26 cellular contexts compared by ENCODE assay signal in genomic region chr13:52026246-52026626, GRCh38. TPM values are rescaled to one million over a fixed set of nuclear protein-coding genes. Genes with fewer than 3 reads are reported as not detected.
DNase-seq lines count a peak whose midpoint lies in the region; ATAC-seq, FAIRE-seq and TF ChIP-seq lines count a peak whose summit lies in the region.
"Had no signal": no experiment of that assay in that cellular context is flagged by ENCODE, and none has a peak within 500 bp of the region (broad histone marks: within the 10 kb centered on the region; RNA-seq: fewer than 3 reads in every experiment).

No MANE protein-coding gene starts in this region.

- ATAC-seq in K562 (peak; percentile 42; the same call in 2 of the 3 replicates), HepG2 (peak; percentile 43), esophagus mucosa (no peak)
- ATAC-seq: activated T-cell treated with anti-CD3 and anti-CD28 coated beads, Interleukin-2, amount 50 U/mL, for 4 hours; right cardiac atrium had no signal

- H3K4me3 ChIP-seq in GM12865 (ENCODE audit: low read depth, low read length) = no peak overlapping the region
- no peak overlapping the region for H3K4me3 ChIP-seq in K562
- H3K4me3 ChIP-seq in HepG2 (replicated peaks in 1 of 3; ENCODE audit: insufficient read depth in 1 of 3, low read depth in 2 of 3, low read length in 3 of 3) = peak overlapping the region in 1 of 3 experiments; percentile 50; a peak in 2 of 6 replicates
- H3K4me3 ChIP-seq: BLaER1 treated with 17β-estradiol and CSF1 and Interleukin-3, amounts not matched to agents 10 nM and 100 nM; body of pancreas; neural progenitor cell; PC-9; upper lobe of right lung had no signal

- no peak for TF ChIP-seq POLR2A in K562 (conservative IDR thresholded peaks at IDR 0.05)
- TF ChIP-seq POLR2A in HepG2 (IDR thresholded peaks at IDR 0.05; ENCODE audit: insufficient read depth in 1 of 2, low read depth in 2 of 2, low read length in 2 of 2) = no peak

- TF ChIP-seq EP300 in Ishikawa (IDR thresholded peaks at IDR 0.05; ENCODE audit: borderline replicate concordance) = no peak
- TF ChIP-seq EP300 in K562 (IDR thresholded peaks at IDR 0.05; ENCODE audit: low read length) = no peak
- no peak for TF ChIP-seq EP300 in HepG2 (IDR thresholded peaks at IDR 0.05; ENCODE audit: low read depth in 2 of 2, low read length in 2 of 2)
- TF ChIP-seq EP300 in HepG2 (CRISPR knock-in tag; IDR thresholded peaks at IDR 0.05; ENCODE audit: borderline replicate concordance) = no peak

- H3K9ac ChIP-seq in K562 (ENCODE audit: insufficient read depth in 1 of 2, low read depth in 2 of 2, low read length in 2 of 2) = no peak overlapping the region
- H3K9ac ChIP-seq in HepG2 (ENCODE audit: insufficient read depth, low read depth, low read length) = peak overlapping the region; percentile 55
- H3K9ac ChIP-seq: BLaER1 treated with 17β-estradiol and CSF1 and Interleukin-3, amounts not matched to agents 10 nM and 100 nM; neural progenitor cell had no signal

- H3K79me2 ChIP-seq in K562 (ENCODE audit: control insufficient read depth, insufficient read depth, low read length) = peaks cover 23% of the 10 kb centered on the region; the same call in 2 of the 3 replicates
- H3K79me2 ChIP-seq in HepG2 (ENCODE audit: insufficient read depth, low read length) = peaks cover 13% of the 10 kb centered on the region

- intact Hi-C loops in K562 (cut with micrococcal nuclease) = no loop called here
- intact Hi-C loops in HepG2 (cut with micrococcal nuclease; ENCODE audit: unreplicated experiment) = loop anchor here (2.0 to 5.0 kb wide), 3 partner anchors 39 to 91 kb away; no protein-coding TSS in a partner anchor

- peak; percentile 35 for FAIRE-seq in K562 (lab: Jason Lieb, UNC)
- no peak for FAIRE-seq in HepG2 (lab: Jason Lieb, UNC)
- FAIRE-seq: GM19239, H54 had no signal

- H4K20me1 ChIP-seq in K562 (replicated peaks; ENCODE audit: control insufficient read depth, insufficient read depth, low read length) = no peaks in the 10 kb centered on the region
- H4K20me1 ChIP-seq in HepG2 (ENCODE audit: insufficient read depth, low read length) = 0 out of 2 replicates have a peak, but pooled peaks cover 5% of the 10 kb centered on the region

- H3K27ac ChIP-seq in K562 (ENCODE audit: extremely low read depth, low read depth, low read length) = no peak overlapping the region
- peak overlapping the region; percentile 84 for H3K27ac ChIP-seq in HepG2 (ENCODE audit: extremely low read length, insufficient read depth, low read length)
- H3K27ac ChIP-seq: BLaER1 treated with 17β-estradiol and CSF1 and Interleukin-3, amounts not matched to agents 10 nM and 100 nM; neural progenitor cell; PC-9; upper lobe of right lung had no signal

- H3K4me2 ChIP-seq in K562 (ENCODE audit: insufficient read depth, low read length) (no peak overlapping the region), HepG2 (ENCODE audit: low read depth, low read length) (peak overlapping the region; percentile 73)
- H3K4me2 ChIP-seq: BLaER1 treated with 17β-estradiol and CSF1 and Interleukin-3, amounts not matched to agents 10 nM and 100 nM; neural progenitor cell; PC-9 had no signal

- POLR2A ChIA-PET in K562 (lab: Yijun Ruan, JAX) (no interaction called here), HepG2 (lab: Yijun Ruan, JAX) (interaction anchor here (0.7 to 2.4 kb wide), 10 partner anchors 8 to 134 kb away, joined by 3 to 16 read pairs (median 4); partner anchors contain the start of genes ALG11, ATP7B, NEK3 and NEK5)

- peaks cover 3% of the 10 kb centered on the region for H3K9me1 ChIP-seq in K562 (ENCODE audit: control insufficient read depth, insufficient read depth, low read length)

- CTCF ChIA-PET in K562 (lab: Yijun Ruan, JAX; ENCODE audit: low intra/inter-chr PET ratio) = no interaction called here
- CTCF ChIA-PET in HepG2 (lab: Yijun Ruan, JAX; ENCODE audit: low intra/inter-chr PET ratio, low total read pairs) = interaction anchor here (1.0 to 2.1 kb wide), 4 partner anchors 25 to 103 kb away, joined by 3 to 9 read pairs (median 4); partner anchors contain the start of gene NEK5

- TF ChIP-seq CTCF in GM12865 (IDR thresholded peaks at IDR 0.05; ENCODE audit: insufficient read depth, low read depth, low read length, missing control alignments) = peak; percentile 0
- peak in 1 of 3 experiments; percentile 35; a peak in 2 of 6 replicates for TF ChIP-seq CTCF in K562 (IDR thresholded peaks at IDR 0.05 in 2 of 3, conservative IDR thresholded peaks at IDR 0.05 in 1 of 3; ENCODE audit: insufficient read depth in 2 of 3, low read depth in 1 of 3, low read length in 3 of 3)
- peak; percentile 57 for TF ChIP-seq CTCF in HepG2 (CRISPR knock-in tag; IDR thresholded peaks at IDR 0.05)

- H3K4me1 ChIP-seq in K562 (replicated peaks in 1 of 2; ENCODE audit: control insufficient read depth in 2 of 2, insufficient read depth in 2 of 2, low read length in 2 of 2) = peaks cover 3% of the 10 kb centered on the region in 2 experiments; a peak in 2 of 5 replicates
- H3K4me1 ChIP-seq in HepG2 (ENCODE audit: insufficient read depth, low read length) = peaks cover 40% of the 10 kb centered on the region
- H3K4me1 ChIP-seq: BLaER1 treated with 17β-estradiol and CSF1 and Interleukin-3, amounts not matched to agents 10 nM and 100 nM; neural progenitor cell; upper lobe of right lung had no signal

- WGBS in K562 (ENCODE audit: insufficient coverage, low coverage, missing lambda C conversion rate) = 96% methylated on average over 3 of the region's 3 CpGs
- WGBS in HepG2 (ENCODE audit: low lambda C conversion rate) = 64% methylated on average over 3 of the region's 3 CpGs

- H3K27me3 ChIP-seq in K562 (ENCODE audit: control insufficient read depth in 2 of 2, insufficient read depth in 2 of 2, low read length in 2 of 2) (no peaks in the 10 kb centered on the region), HepG2 (ENCODE audit: control insufficient read depth in 1 of 2, insufficient read depth in 2 of 2, low read length in 2 of 2) (no peaks in the 10 kb centered on the region)
- H3K27me3 ChIP-seq: BLaER1 treated with 17β-estradiol and CSF1 and Interleukin-3, amounts not matched to agents 10 nM and 100 nM; body of pancreas; neural progenitor cell; upper lobe of right lung had no signal

- H3K9me3 ChIP-seq in K562 (replicated peaks; ENCODE audit: control insufficient read depth, insufficient read depth, low read depth, low read length) = peaks cover 7% of the 10 kb centered on the region
- no peaks in the 10 kb centered on the region for H3K9me3 ChIP-seq in HepG2 (ENCODE audit: low read length)
- H3K9me3 ChIP-seq: body of pancreas, upper lobe of right lung had no signal

- H3K36me3 ChIP-seq in K562 (ENCODE audit: control insufficient read depth, insufficient read depth, low read length) (peaks cover 60% of the 10 kb centered on the region), HepG2 (replicated peaks in 1 of 2; ENCODE audit: control insufficient read depth in 1 of 2, insufficient read depth in 2 of 2, low read length in 2 of 2) (peaks cover 4 to 29% of the 10 kb centered on the region in 2 experiments)

- DNase-seq in GM12865 (ENCODE audit: low read depth) (no peak), K562 (ENCODE audit: extremely low read depth in 1 of 4, low spot score in 3 of 4) (peak in 1 of 4 experiments; percentile 15), HepG2 (ENCODE audit: low spot score) (peak; percentile 35)
- no peak for DNase-seq in activated T-cell treated with anti-CD3 and anti-CD28 coated beads, Interleukin-2, amount 50 U/mL, for 1 hour
- DNase-seq in effector CD4-positive, alpha-beta T cell = no peak
- DNase-seq: activated CD4-positive, alpha-beta T cell treated with anti-CD3 and anti-CD28 coated beads, Interleukin-2, amount 10 ng/mL, durations not matched to agents 7 days and 5 days; activated naive CD4-positive, alpha-beta T cell; activated T-cell treated with anti-CD3 and anti-CD28 coated beads, Interleukin-2, amount 50 U/mL, for 4 hours; cerebellar nuclear complex; COR-L47; glutamatergic neuron; KBM-7; NCI-H146; PC-9; right cardiac atrium; Right ventricle myocardium superior; stimulated activated CD4-positive, alpha-beta T cell treated with anti-CD3 and anti-CD28 coated beads, Interleukin-2, amount 100 ng/mL, for 48 hours; substantia nigra; upper lobe of right lung had no signal

- in situ Hi-C loops in K562 (cut with MboI) (no loop called here), HepG2 (cut with HindIII; ENCODE audit: extremely low pct_ligation_motif_present, low pct_unique_long_range_greater_than_20kb) (no loop called here)

- BruUV-seq in K562 (replicated peaks; lab: Mats Ljungman, UMichigan) (no TSS peak), HepG2 (replicated peaks; lab: Mats Ljungman, UMichigan) (no TSS peak)

- TF ChIP-seq RAD21 in Ishikawa (IDR thresholded peaks at IDR 0.05; ENCODE audit: low read depth) (peak; percentile 53), K562 (CRISPR knock-in tag; conservative IDR thresholded peaks at IDR 0.05 in 1 of 2, IDR thresholded peaks at IDR 0.05 in 1 of 2) (no peak), HepG2 (CRISPR knock-in tag; IDR thresholded peaks at IDR 0.05) (no peak)

- no peak overlapping the region for H2AFZ ChIP-seq in K562 (ENCODE audit: low read depth, low read length)
- no peak overlapping the region for H2AFZ ChIP-seq in HepG2 (ENCODE audit: low read length)
- H2AFZ ChIP-seq: neural progenitor cell, PC-9 had no signal

RNA-seq across cellular contexts. Expression of gene UTP14C, which starts 1.7 kb away (rescaled TPM):
- 5.7 and 21.4 TPM in 2 replicates for total RNA-seq in K562 (2011; cell fraction: chromatin; rRNA removed; ENCODE audit: low replicate concordance)
- 4.5 and 7.4 TPM in 2 replicates for total RNA-seq in K562 (2011; cell fraction: nucleolus; rRNA removed)
- 11.3 and 17.3 TPM in 2 replicates for total RNA-seq in K562 (2011; cell fraction: nucleoplasm; rRNA removed)
- total RNA-seq in K562 (2014; rRNA removed) (5.7 TPM in 2 replicates), K562 (2014; rRNA removed; fragmentation: Illumina TruSeq; extraction: Trizol) (8.6 and 9.4 TPM in 2 replicates), K562 (2015; rRNA removed; fragmentation: Illumina TruSeq; extraction: Trizol) (8.1 and 8.5 TPM in 2 replicates), K562 (2021) (6.0 and 6.1 TPM in 2 replicates), HepG2 (2016; rRNA removed; fragmentation: Illumina TruSeq; extraction: Trizol) (11.0 and 12.2 TPM in 2 replicates), esophagus mucosa (4.4 TPM)
- polyA plus RNA-seq in K562 (2011; rRNA removed) (8.9 and 10.3 TPM in 2 replicates), K562 (2014; fragmentation: Illumina TruSeq; extraction: Trizol) (7.1 and 8.2 TPM in 2 replicates), K562 (2014; fragmentation: Nextera tagmentation; extraction: Ambion mirVana) (1 to 10 TPM; 3.4 to 3.9 TPM), K562 (2014; rRNA removed) (4.9 and 5.0 TPM in 2 replicates), HepG2 (2011; rRNA removed) (7.0 and 8.8 TPM in 2 replicates)
- polyA plus RNA-seq in K562 (2011; cell fraction: cytosol; rRNA removed) = 2.4 and 5.3 TPM in 2 replicates
- polyA plus RNA-seq in K562 (2011; cell fraction: nucleus; rRNA removed) = 3.2 and 4.1 TPM in 2 replicates
- 5.2 and 5.7 TPM in 2 replicates for polyA plus RNA-seq in K562 (2012)
- polyA minus RNA-seq in K562 (2011; rRNA and poly(A)+ RNA removed) = 16.2 and 17.5 TPM in 2 replicates
- 5.3 and 7.8 TPM in 2 replicates for polyA minus RNA-seq in K562 (2011; cell fraction: cytosol; rRNA and poly(A)+ RNA removed)
- 3.1 and 5.4 TPM in 2 replicates for polyA minus RNA-seq in K562 (2011; cell fraction: nucleus; rRNA and poly(A)+ RNA removed)
- total RNA-seq in HepG2 (2016; cell fraction: cytosol; rRNA removed; fragmentation: Illumina TruSeq; extraction: Trizol; ENCODE audit: low read depth) = 0.71 and 0.88 TPM in 2 replicates
- total RNA-seq in HepG2 (2016; cell fraction: insoluble cytoplasmic fraction; rRNA removed; fragmentation: Illumina TruSeq; extraction: Trizol) = 10.2 and 12.1 TPM in 2 replicates
- 4.4 and 4.7 TPM in 2 replicates for total RNA-seq in HepG2 (2016; cell fraction: membrane; rRNA removed; fragmentation: Illumina TruSeq; extraction: Trizol)
- 13.5 and 14.9 TPM in 2 replicates for total RNA-seq in HepG2 (2016; cell fraction: nucleus; rRNA removed; fragmentation: Illumina TruSeq; extraction: Trizol)
- polyA plus RNA-seq in HepG2 (2011; cell fraction: cytosol; rRNA removed) = 4.3 and 6.8 TPM in 2 replicates
- 2.9 and 3.7 TPM in 2 replicates for polyA plus RNA-seq in HepG2 (2011; cell fraction: nucleus; rRNA removed)
- 7.5 and 9.1 TPM in 2 replicates for polyA plus RNA-seq in HepG2 (2012)
- polyA plus RNA-seq in HepG2 (2016; cell fraction: cytosol; fragmentation: Illumina TruSeq; extraction: Trizol; ENCODE audit: low read depth) = 0.44 and 0.53 TPM in 2 replicates
- polyA plus RNA-seq in HepG2 (2016; cell fraction: insoluble cytoplasmic fraction; fragmentation: Illumina TruSeq; extraction: Trizol; ENCODE audit: low read depth) = 7.8 and 8.1 TPM in 2 replicates
- 1.1 and 1.5 TPM in 2 replicates for polyA plus RNA-seq in HepG2 (2016; cell fraction: membrane; fragmentation: Illumina TruSeq; extraction: Trizol; ENCODE audit: low read depth)
- polyA plus RNA-seq in HepG2 (2016; cell fraction: nucleus; fragmentation: Illumina TruSeq; extraction: Trizol; ENCODE audit: insufficient read depth, low read depth) = 12.9 and 16.2 TPM in 2 replicates
- 4.6 and 7.0 TPM in 2 replicates for polyA minus RNA-seq in HepG2 (2011; rRNA and poly(A)+ RNA removed; ENCODE audit: low replicate concordance)
- 8.8 and 10.3 TPM in 2 replicates for polyA minus RNA-seq in HepG2 (2011; cell fraction: cytosol; rRNA and poly(A)+ RNA removed)
- polyA minus RNA-seq in HepG2 (2011; cell fraction: nucleus; rRNA and poly(A)+ RNA removed) = 10.0 and 14.9 TPM in 2 replicates

RNA-seq across cellular contexts. Expression of gene ALG11, which starts 14.0 kb away (rescaled TPM):
- total RNA-seq in K562 (2011; cell fraction: chromatin; rRNA removed; ENCODE audit: low replicate concordance) = 24.6 and 59.2 TPM in 2 replicates
- total RNA-seq in K562 (2011; cell fraction: nucleolus; rRNA removed) = 15.5 and 17.4 TPM in 2 replicates
- total RNA-seq in K562 (2011; cell fraction: nucleoplasm; rRNA removed) = 27.4 and 33.8 TPM in 2 replicates
- 7.3 and 8.1 TPM in 2 replicates for total RNA-seq in K562 (2014; rRNA removed)
- 16.6 and 18.7 TPM in 2 replicates for total RNA-seq in K562 (2014; rRNA removed; fragmentation: Illumina TruSeq; extraction: Trizol)
- 11.8 and 12.3 TPM in 2 replicates for total RNA-seq in K562 (2015; rRNA removed; fragmentation: Illumina TruSeq; extraction: Trizol)
- total RNA-seq in K562 (2021) = 19.2 and 19.6 TPM in 2 replicates
- 9.9 and 17.2 TPM in 2 replicates for polyA plus RNA-seq in K562 (2011; rRNA removed)
- 2.0 and 6.6 TPM in 2 replicates for polyA plus RNA-seq in K562 (2011; cell fraction: cytosol; rRNA removed)
- polyA plus RNA-seq in K562 (2011; cell fraction: nucleus; rRNA removed) = 7.9 and 8.6 TPM in 2 replicates
- polyA plus RNA-seq in K562 (2012) = 6.5 and 12.9 TPM in 2 replicates
- 9.3 and 11.2 TPM in 2 replicates for polyA plus RNA-seq in K562 (2014; fragmentation: Illumina TruSeq; extraction: Trizol)
- 10 to 100 TPM; 16.3 to 19.1 TPM for polyA plus RNA-seq in K562 (2014; fragmentation: Nextera tagmentation; extraction: Ambion mirVana)
- polyA plus RNA-seq in K562 (2014; rRNA removed) = 7.4 and 8.2 TPM in 2 replicates
- 22.2 and 25.3 TPM in 2 replicates for polyA minus RNA-seq in K562 (2011; rRNA and poly(A)+ RNA removed)
- polyA minus RNA-seq in K562 (2011; cell fraction: cytosol; rRNA and poly(A)+ RNA removed) = 7.9 and 8.8 TPM in 2 replicates
- polyA minus RNA-seq in K562 (2011; cell fraction: nucleus; rRNA and poly(A)+ RNA removed) = 12.7 and 22.5 TPM in 2 replicates
- total RNA-seq in HepG2 (2016; rRNA removed; fragmentation: Illumina TruSeq; extraction: Trizol) = 25.4 and 27.9 TPM in 2 replicates
- total RNA-seq in HepG2 (2016; cell fraction: cytosol; rRNA removed; fragmentation: Illumina TruSeq; extraction: Trizol; ENCODE audit: low read depth) = 3.5 and 4.5 TPM in 2 replicates
- total RNA-seq in HepG2 (2016; cell fraction: insoluble cytoplasmic fraction; rRNA removed; fragmentation: Illumina TruSeq; extraction: Trizol) = 21.3 and 28.9 TPM in 2 replicates
- 7.5 and 8.2 TPM in 2 replicates for total RNA-seq in HepG2 (2016; cell fraction: membrane; rRNA removed; fragmentation: Illumina TruSeq; extraction: Trizol)
- total RNA-seq in HepG2 (2016; cell fraction: nucleus; rRNA removed; fragmentation: Illumina TruSeq; extraction: Trizol) = 38.9 and 48.6 TPM in 2 replicates
- 12.0 and 14.7 TPM in 2 replicates for polyA plus RNA-seq in HepG2 (2011; rRNA removed)
- 5.7 and 9.7 TPM in 2 replicates for polyA plus RNA-seq in HepG2 (2011; cell fraction: cytosol; rRNA removed)
- polyA plus RNA-seq in HepG2 (2011; cell fraction: nucleus; rRNA removed) = 10.5 and 11.6 TPM in 2 replicates
- 24.5 and 36.1 TPM in 2 replicates for polyA plus RNA-seq in HepG2 (2012)
- 3.2 and 4.3 TPM in 2 replicates for polyA plus RNA-seq in HepG2 (2016; cell fraction: cytosol; fragmentation: Illumina TruSeq; extraction: Trizol; ENCODE audit: low read depth)
- 13.7 and 16.7 TPM in 2 replicates for polyA plus RNA-seq in HepG2 (2016; cell fraction: insoluble cytoplasmic fraction; fragmentation: Illumina TruSeq; extraction: Trizol; ENCODE audit: low read depth)
- 4.4 and 4.9 TPM in 2 replicates for polyA plus RNA-seq in HepG2 (2016; cell fraction: membrane; fragmentation: Illumina TruSeq; extraction: Trizol; ENCODE audit: low read depth)
- polyA plus RNA-seq in HepG2 (2016; cell fraction: nucleus; fragmentation: Illumina TruSeq; extraction: Trizol; ENCODE audit: insufficient read depth, low read depth) = 43.5 and 45.8 TPM in 2 replicates
- polyA minus RNA-seq in HepG2 (2011; rRNA and poly(A)+ RNA removed; ENCODE audit: low replicate concordance) = 5.8 and 14.8 TPM in 2 replicates
- polyA minus RNA-seq in HepG2 (2011; cell fraction: cytosol; rRNA and poly(A)+ RNA removed) = 14.0 and 18.1 TPM in 2 replicates
- 39.9 and 41.6 TPM in 2 replicates for polyA minus RNA-seq in HepG2 (2011; cell fraction: nucleus; rRNA and poly(A)+ RNA removed)
- 16.7 TPM for total RNA-seq in esophagus mucosa

RNA-seq across cellular contexts. Expression of gene ATP7B, which starts 15.0 kb away (rescaled TPM):
- 82.8 and 92.7 TPM in 2 replicates for total RNA-seq in K562 (2011; cell fraction: chromatin; rRNA removed; ENCODE audit: low replicate concordance)
- 45.1 and 54.2 TPM in 2 replicates for total RNA-seq in K562 (2011; cell fraction: nucleolus; rRNA removed)
- total RNA-seq in K562 (2011; cell fraction: nucleoplasm; rRNA removed) = 55.9 and 62.3 TPM in 2 replicates
- total RNA-seq in K562 (2014; rRNA removed) (8.0 and 14.3 TPM in 2 replicates), K562 (2014; rRNA removed; fragmentation: Illumina TruSeq; extraction: Trizol) (8.3 and 8.5 TPM in 2 replicates), K562 (2015; rRNA removed; fragmentation: Illumina TruSeq; extraction: Trizol) (10.6 and 11.7 TPM in 2 replicates), K562 (2021) (16.5 and 20.4 TPM in 2 replicates), HepG2 (2016; rRNA removed; fragmentation: Illumina TruSeq; extraction: Trizol) (39.6 and 57.4 TPM in 2 replicates), esophagus mucosa (0.92 TPM)
- polyA plus RNA-seq in K562 (2011; rRNA removed) (12.5 and 13.3 TPM in 2 replicates), K562 (2014; fragmentation: Illumina TruSeq; extraction: Trizol) (11.1 and 11.5 TPM in 2 replicates), K562 (2014; fragmentation: Nextera tagmentation; extraction: Ambion mirVana) (1 to 10 TPM; 1.1 to 1.4 TPM), K562 (2014; rRNA removed) (7.2 and 11.6 TPM in 2 replicates), HepG2 (2011; rRNA removed) (31.8 and 42.1 TPM in 2 replicates)
- polyA plus RNA-seq in K562 (2011; cell fraction: cytosol; rRNA removed) = 6.8 and 7.9 TPM in 2 replicates
- 27.2 and 32.0 TPM in 2 replicates for polyA plus RNA-seq in K562 (2011; cell fraction: nucleus; rRNA removed)
- polyA plus RNA-seq in K562 (2012) = 13.5 and 17.6 TPM in 2 replicates
- 20.5 and 32.2 TPM in 2 replicates for polyA minus RNA-seq in K562 (2011; rRNA and poly(A)+ RNA removed)
- 11.3 and 13.2 TPM in 2 replicates for polyA minus RNA-seq in K562 (2011; cell fraction: cytosol; rRNA and poly(A)+ RNA removed)
- 30.6 and 44.5 TPM in 2 replicates for polyA minus RNA-seq in K562 (2011; cell fraction: nucleus; rRNA and poly(A)+ RNA removed)
- 10.1 and 11.9 TPM in 2 replicates for total RNA-seq in HepG2 (2016; cell fraction: cytosol; rRNA removed; fragmentation: Illumina TruSeq; extraction: Trizol; ENCODE audit: low read depth)
- 33.4 and 54.9 TPM in 2 replicates for total RNA-seq in HepG2 (2016; cell fraction: insoluble cytoplasmic fraction; rRNA removed; fragmentation: Illumina TruSeq; extraction: Trizol)
- 16.7 and 17.9 TPM in 2 replicates for total RNA-seq in HepG2 (2016; cell fraction: membrane; rRNA removed; fragmentation: Illumina TruSeq; extraction: Trizol)
- 94.0 and 111 TPM in 2 replicates for total RNA-seq in HepG2 (2016; cell fraction: nucleus; rRNA removed; fragmentation: Illumina TruSeq; extraction: Trizol)
- polyA plus RNA-seq in HepG2 (2011; cell fraction: cytosol; rRNA removed) = 20.2 and 23.3 TPM in 2 replicates
- 94.2 and 94.4 TPM in 2 replicates for polyA plus RNA-seq in HepG2 (2011; cell fraction: nucleus; rRNA removed)
- polyA plus RNA-seq in HepG2 (2012) = 25.2 and 29.1 TPM in 2 replicates
- 2.3 and 2.5 TPM in 2 replicates for polyA plus RNA-seq in HepG2 (2016; cell fraction: cytosol; fragmentation: Illumina TruSeq; extraction: Trizol; ENCODE audit: low read depth)
- polyA plus RNA-seq in HepG2 (2016; cell fraction: insoluble cytoplasmic fraction; fragmentation: Illumina TruSeq; extraction: Trizol; ENCODE audit: low read depth) = 19.5 and 23.2 TPM in 2 replicates
- 4.8 and 6.1 TPM in 2 replicates for polyA plus RNA-seq in HepG2 (2016; cell fraction: membrane; fragmentation: Illumina TruSeq; extraction: Trizol; ENCODE audit: low read depth)
- polyA plus RNA-seq in HepG2 (2016; cell fraction: nucleus; fragmentation: Illumina TruSeq; extraction: Trizol; ENCODE audit: insufficient read depth, low read depth) = 81.9 and 85.2 TPM in 2 replicates
- polyA minus RNA-seq in HepG2 (2011; rRNA and poly(A)+ RNA removed; ENCODE audit: low replicate concordance) = 4.3 and 98.2 TPM in 2 replicates
- 26.0 and 31.1 TPM in 2 replicates for polyA minus RNA-seq in HepG2 (2011; cell fraction: cytosol; rRNA and poly(A)+ RNA removed)
- 161 and 194 TPM in 2 replicates for polyA minus RNA-seq in HepG2 (2011; cell fraction: nucleus; rRNA and poly(A)+ RNA removed)
